ENCODE assay signal across 14 cellular contexts in the genomic region with DNA sequence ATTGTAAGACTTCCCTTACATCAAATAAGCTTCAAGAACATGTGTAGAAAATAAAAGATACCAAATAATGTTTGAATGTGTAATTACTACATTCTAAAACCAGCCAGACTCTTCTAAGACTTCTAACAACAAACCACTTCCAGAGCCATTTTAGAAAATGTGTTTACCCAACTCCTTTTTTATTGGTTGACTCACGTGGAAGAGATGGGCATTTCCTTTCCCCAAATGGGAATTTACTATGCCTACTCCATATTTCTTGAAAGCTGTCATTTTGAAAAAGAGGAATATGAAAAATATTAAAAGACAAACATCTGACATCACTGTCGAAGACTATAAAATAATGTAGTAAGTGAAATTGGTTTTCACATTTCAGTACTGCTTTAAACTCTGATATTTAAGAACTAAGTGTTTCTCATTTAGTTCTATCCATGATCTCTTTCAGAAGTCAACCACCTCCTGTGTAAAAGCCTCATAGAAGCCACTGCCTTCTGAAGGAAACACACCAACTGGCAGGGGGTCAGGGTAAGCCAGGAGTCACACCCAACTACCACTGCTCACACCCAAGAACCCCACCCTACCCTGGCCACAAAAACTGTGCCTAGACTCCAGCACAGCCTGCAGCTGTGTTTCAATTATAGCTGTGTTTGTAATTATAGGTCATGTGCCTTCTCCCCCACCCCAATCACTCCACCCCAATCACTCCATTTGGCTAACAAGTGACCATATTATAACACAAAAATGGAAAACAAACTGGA.
DNase-seq lines count a peak whose midpoint lies in the region; ATAC-seq and TF ChIP-seq lines count a peak whose summit lies in the region.
"Had no signal": no experiment of that assay in that cellular context is flagged by ENCODE, and none has a peak within 500 bp of the region (broad histone marks: within the 10 kb centered on the region; RNA-seq: fewer than 3 reads in every experiment).

No MANE protein-coding gene starts in this region.

- no peaks in the 10 kb centered on the region for H3K9me3 Mint-ChIP-seq in activated CD8-positive, alpha-beta T cell treated with anti-CD3 and anti-CD28 coated beads, Interleukin-2, amount 10 ng/mL, durations not matched to agents 7 days and 5 days (ENCODE audit: insufficient read depth)
- peaks cover 0 to 13% (median 7%) of the 10 kb centered on the region in 7 donors for H3K9me3 Mint-ChIP-seq in naive B cell

- DNase-seq in COR-L47 (lab: John Stamatoyannopoulos, UW) (peak; percentile 44), HUDEP-2 (lab: John Stamatoyannopoulos, UW; ENCODE audit: unreplicated experiment in 76 of 76) (peak in 62 of 76 experiments; percentile 2 to 68 (median 34)), naive B cell (no peak), cerebellum (ENCODE audit: low spot score) (no peak), foreskin fibroblast (no peak)
- peak; percentile 31 for DNase-seq in activated CD8-positive, alpha-beta T cell treated with anti-CD3 and anti-CD28 coated beads, Interleukin-2, amount 10 ng/mL, durations not matched to agents 7 days and 5 days
- DNase-seq: BE2C, foreskin melanocyte, NCI-H2029, NCI-H774 had no signal

- peaks cover 7% of the 10 kb centered on the region for H3K36me3 Mint-ChIP-seq in activated CD8-positive, alpha-beta T cell treated with anti-CD3 and anti-CD28 coated beads, Interleukin-2, amount 10 ng/mL, durations not matched to agents 7 days and 5 days (ENCODE audit: low read depth)
- H3K36me3 Mint-ChIP-seq in naive B cell, result peaks cover 6 to 19% of the 10 kb centered on the region in 2 donors

- no peak overlapping the region for H3K4me3 Mint-ChIP-seq in activated CD8-positive, alpha-beta T cell treated with anti-CD3 and anti-CD28 coated beads, Interleukin-2, amount 10 ng/mL, durations not matched to agents 7 days and 5 days
- peak overlapping the region in 2 of 8 donors; percentile 4 to 17 for H3K4me3 Mint-ChIP-seq in naive B cell
- H3K4me3 Mint-ChIP-seq: neural crest cell had no signal

- TF ChIP-seq CTCF in foreskin fibroblast (IDR thresholded peaks at IDR 0.05; ENCODE audit: low read depth, low read length), result no peak

- CTCF ChIA-PET in activated CD8-positive, alpha-beta T cell treated with anti-CD3 and anti-CD28 coated beads, Interleukin-2, amount 10 ng/mL, durations not matched to agents 7 days and 5 days (lab: Charles Lee), result interaction anchor here (1.0 to 7.6 kb wide), 4 partner anchors 7 to 369 kb away, joined by 3 to 60 read pairs (median 10); no protein-coding TSS in a partner anchor

- POLR2A ChIA-PET in activated CD8-positive, alpha-beta T cell treated with anti-CD3 and anti-CD28 coated beads, Interleukin-2, amount 10 ng/mL, durations not matched to agents 7 days and 5 days (lab: Charles Lee), result no interaction called here

- no peak overlapping the region for H3K4me3 ChIP-seq in foreskin fibroblast (ENCODE audit: low read depth in 1 of 2, low read length in 2 of 2)

- peaks cover 32% of the 10 kb centered on the region for H3K4me1 Mint-ChIP-seq in activated CD8-positive, alpha-beta T cell treated with anti-CD3 and anti-CD28 coated beads, Interleukin-2, amount 10 ng/mL, durations not matched to agents 7 days and 5 days (ENCODE audit: low read depth)
- peaks cover 14 to 18% (median 15%) of the 10 kb centered on the region in 3 donors for H3K4me1 Mint-ChIP-seq in naive B cell

- peak; percentile 71 for ATAC-seq in activated CD8-positive, alpha-beta T cell treated with anti-CD3 and anti-CD28 coated beads, Interleukin-2, amount 10 ng/mL, durations not matched to agents 7 days and 5 days
- ATAC-seq in naive B cell (ENCODE audit: low read depth in 2 of 2) (no peak), GM18870 (IDR thresholded peaks at IDR 0.05; ENCODE audit: unreplicated experiment) (no peak)
- ATAC-seq: activated naive CD4-positive, alpha-beta T cell treated with anti-CD3 and anti-CD28 coated beads, Interleukin-2, amount 50 U/mL, for 72 hours; Panc1 had no signal

- H3K27ac Mint-ChIP-seq in activated CD8-positive, alpha-beta T cell treated with anti-CD3 and anti-CD28 coated beads, Interleukin-2, amount 10 ng/mL, durations not matched to agents 7 days and 5 days, result peak overlapping the region; percentile 71
- H3K27ac Mint-ChIP-seq in naive B cell, result peak overlapping the region in 5 of 6 donors; percentile 30 to 85 (median 71)

- H3K27me3 Mint-ChIP-seq in activated CD8-positive, alpha-beta T cell treated with anti-CD3 and anti-CD28 coated beads, Interleukin-2, amount 10 ng/mL, durations not matched to agents 7 days and 5 days (ENCODE audit: low read depth), result no peaks in the 10 kb centered on the region
- no peaks in the 10 kb centered on the region for H3K27me3 Mint-ChIP-seq in naive B cell

Comparison
In these comparisons a context has a peak if more than half of its experiments do, and no peak if none do; other contexts are left out.
1. DNase-seq: peak in COR-L47 (single experiment), HUDEP-2 (62 of 76) and activated CD8-positive, alpha-beta T cell treated with anti-CD3 and anti-CD28 coated beads, Interleukin-2, amount 10 ng/mL, durations not matched to agents 7 days and 5 days (single experiment); none in naive B cell (single experiment), cerebellum (single experiment) and foreskin fibroblast (0 of 2).